Comparison of ENCODE assay signal across 17 cellular contexts in genomic region chr19:41053331-41053730, GRCh38. TPM values are rescaled to one million over a fixed set of nuclear protein-coding genes. Genes with fewer than 3 reads are reported as not detected.
"Had no signal": no experiment of that assay in that cellular context is flagged by ENCODE, and none has a peak within 500 bp of the region (broad histone marks: within the 10 kb centered on the region; RNA-seq: fewer than 3 reads in every experiment).

No MANE protein-coding gene starts in this region.

RNA-seq across cellular contexts. Expression of gene CYP2A13, which starts 34.9 kb away (rescaled TPM):
- total RNA-seq: chondrocyte, colonic mucosa, dermis microvascular lymphatic vessel endothelial cell, endodermal cell, esophagus mucosa, esophagus squamous epithelium, gastrocnemius medialis, glomerular endothelial cell, heart right ventricle, kidney epithelial cell, left cardiac atrium, left lung, left ventricle myocardium superior, mammary epithelial cell, mononuclear cell, myocyte had no signal
- polyA plus RNA-seq: heart right ventricle, keratinocyte, mammary epithelial cell had no signal
